ENCODE assay signal across 10 cellular contexts in genomic region chr4:168868044-168868855, GRCh38.
DNase-seq lines count a peak whose midpoint lies in the region; ATAC-seq and TF ChIP-seq lines count a peak whose summit lies in the region.
"Had no signal": no experiment of that assay in that cellular context is flagged by ENCODE, and none has a peak within 500 bp of the region (broad histone marks: within the 10 kb centered on the region; RNA-seq: fewer than 3 reads in every experiment).

No MANE protein-coding gene starts in this region.

- H4K20me1 ChIP-seq in GM23248 (ENCODE audit: insufficient read depth) (no peaks in the 10 kb centered on the region), SK-N-SH (ENCODE audit: insufficient read depth) (0 out of 2 replicates have a peak, but pooled peaks cover 4% of the 10 kb centered on the region)

- no peak for TF ChIP-seq RAD21 in SK-N-SH (IDR thresholded peaks at IDR 0.05; ENCODE audit: low read length)

- H3K9me3 ChIP-seq in GM23248 (ENCODE audit: low read depth), result no peaks in the 10 kb centered on the region
- no peaks in the 10 kb centered on the region for H3K9me3 ChIP-seq in SK-N-SH
- H3K9me3 ChIP-seq: upper lobe of right lung had no signal

- POLR2A ChIA-PET in SK-N-SH (lab: Yijun Ruan, JAX), result no interaction called here

- peak overlapping the region; percentile 46 for H3K9ac ChIP-seq in GM23248
- H3K9ac ChIP-seq in SK-N-SH, result peak overlapping the region; percentile 22; the same call in 1 of the 2 replicates
- H3K9ac ChIP-seq in rectal smooth muscle tissue (ENCODE audit: low read length), result no peak overlapping the region

- no peak overlapping the region for H3K4me3 ChIP-seq in GM23248
- no peak overlapping the region for H3K4me3 ChIP-seq in SK-N-SH (ENCODE audit: low read depth in 2 of 2, low read length in 1 of 2)
- no peak overlapping the region for H3K4me3 ChIP-seq in fibroblast of pulmonary artery (replicated peaks; ENCODE audit: low read depth, low read length)
- H3K4me3 ChIP-seq in rectal smooth muscle tissue (ENCODE audit: low read length), result no peak overlapping the region
- H3K4me3 ChIP-seq: upper lobe of right lung had no signal

- in situ Hi-C loops in GM23248 (cut with MboI), result no loop called here

- H3K79me2 ChIP-seq in GM23248 (ENCODE audit: insufficient read depth) (no peaks in the 10 kb centered on the region), SK-N-SH (ENCODE audit: insufficient read depth) (peaks cover 92% of the 10 kb centered on the region)

- peak overlapping the region; percentile 50; the same call in 1 of the 2 replicates for H2AFZ ChIP-seq in GM23248
- H2AFZ ChIP-seq in SK-N-SH (ENCODE audit: low read depth), result peak overlapping the region; percentile 32

- WGBS in GM23248 (ENCODE audit: low coverage in 1 of 2, low lambda C conversion rate in 2 of 2, missing lambda C conversion rate in 2 of 2), 2 experiments, result 22 to 26% methylated on average over 5 of the region's 5 CpGs
- 62% methylated on average over 5 of the region's 5 CpGs for WGBS in SK-N-SH (ENCODE audit: low lambda C conversion rate)

- peak overlapping the region; percentile 25 for H3K4me2 ChIP-seq in GM23248 (ENCODE audit: unreplicated experiment)
- peak overlapping the region; percentile 5; the same call in 1 of the 2 replicates for H3K4me2 ChIP-seq in SK-N-SH

- peaks cover 70% of the 10 kb centered on the region for H3F3A ChIP-seq in GM23248 (ENCODE audit: insufficient read depth)
- peaks cover 50% of the 10 kb centered on the region for H3F3A ChIP-seq in SK-N-SH (replicated peaks; ENCODE audit: insufficient read depth)

- peak; percentile 86 for DNase-seq in GM23248
- DNase-seq in SK-N-SH, result no peak
- DNase-seq in fibroblast of pulmonary artery (ENCODE audit: low read depth), result peak; percentile 81
- DNase-seq in SHP77 treated with DMSO at 0.1 percent for 48 hours (lab: John Stamatoyannopoulos, UW), result no peak
- no peak for DNase-seq in NCI-H2171 (lab: John Stamatoyannopoulos, UW)
- DNase-seq: GF-D8, upper lobe of right lung had no signal

- ATAC-seq in GM21360 (IDR thresholded peaks at IDR 0.05; ENCODE audit: unreplicated experiment) (no peak), HG03342 (IDR thresholded peaks at IDR 0.05; ENCODE audit: unreplicated experiment) (no peak)
- ATAC-seq: upper lobe of right lung had no signal

- H3K27ac ChIP-seq in GM23248, result peak overlapping the region; percentile 75
- H3K27ac ChIP-seq in SK-N-SH (ENCODE audit: low read depth in 2 of 2, low read length in 1 of 2), result peak overlapping the region; percentile 71 to 88
- H3K27ac ChIP-seq in rectal smooth muscle tissue (ENCODE audit: low read depth, low read length), result peak overlapping the region; percentile 53
- H3K27ac ChIP-seq: upper lobe of right lung had no signal

- TF ChIP-seq CTCF in SK-N-SH (IDR thresholded peaks at IDR 0.05), result no peak
- TF ChIP-seq CTCF in fibroblast of pulmonary artery (IDR thresholded peaks at IDR 0.05; ENCODE audit: low read length, missing control alignments), result no peak

- H3K27me3 ChIP-seq in GM23248 (replicated peaks; ENCODE audit: insufficient read depth) (no peaks in the 10 kb centered on the region), SK-N-SH (ENCODE audit: insufficient read depth) (no peaks in the 10 kb centered on the region), rectal smooth muscle tissue (ENCODE audit: control insufficient read depth, insufficient read depth, low read length) (no peaks in the 10 kb centered on the region)
- H3K27me3 ChIP-seq: upper lobe of right lung had no signal

- no peaks in the 10 kb centered on the region for H3K9me2 ChIP-seq in GM23248 (ENCODE audit: insufficient read depth)
- no peaks in the 10 kb centered on the region for H3K9me2 ChIP-seq in SK-N-SH

- peak in 1 of 2 experiments; percentile 59; a peak in 1 of 4 replicates for TF ChIP-seq EP300 in SK-N-SH (IDR thresholded peaks at IDR 0.05; ENCODE audit: borderline replicate concordance in 1 of 2, low read depth in 1 of 2, low read length in 1 of 2)

- H3K4me1 ChIP-seq in GM23248 (ENCODE audit: insufficient read depth) (peaks cover 69% of the 10 kb centered on the region), SK-N-SH (ENCODE audit: control insufficient read depth in 1 of 2, insufficient read depth in 2 of 2, low read depth in 1 of 2, low read length in 1 of 2) (peaks cover 13 to 33% of the 10 kb centered on the region in 2 experiments; a peak in 3 of 4 replicates), rectal smooth muscle tissue (ENCODE audit: control insufficient read depth, insufficient read depth, low read length) (peaks cover 37% of the 10 kb centered on the region)

- no peaks in the 10 kb centered on the region for H3K36me3 ChIP-seq in GM23248 (ENCODE audit: low read depth)
- H3K36me3 ChIP-seq in SK-N-SH (replicated peaks in 1 of 2; ENCODE audit: control insufficient read depth in 1 of 2, insufficient read depth in 2 of 2, low read length in 1 of 2), result peaks cover 7 to 32% of the 10 kb centered on the region in 2 experiments
- no peaks in the 10 kb centered on the region for H3K36me3 ChIP-seq in rectal smooth muscle tissue (ENCODE audit: control insufficient read depth, insufficient read depth, low read length)
- H3K36me3 ChIP-seq: upper lobe of right lung had no signal

- CTCF ChIA-PET in SK-N-SH (lab: Yijun Ruan, JAX), result interaction anchor here (1.3 kb wide), 1 partner anchor 9 kb away, joined by 4 read pairs; no protein-coding TSS in a partner anchor

TF ChIP-seq in SK-N-SH, 30 proteins besides CTCF, POLR2A, EP300 and RAD21 (continues in another document):
- no peak for TF ChIP-seq IRF3 (IDR thresholded peaks at IDR 0.05; ENCODE audit: low read depth, low read length)
- no peak for TF ChIP-seq GATA2 (CRISPR knock-in tag; IDR thresholded peaks at IDR 0.05)
- TF ChIP-seq SMC3 (IDR thresholded peaks at IDR 0.05; ENCODE audit: low read depth, low read length), result no peak
- no peak for TF ChIP-seq ZBTB33 (IDR thresholded peaks at IDR 0.05; ENCODE audit: borderline replicate concordance, low read depth)
- TF ChIP-seq NRF1 (IDR thresholded peaks at IDR 0.05; ENCODE audit: low read depth, low read length), result no peak
- peak; percentile 38; the same call in 1 of the 2 replicates for TF ChIP-seq RXRA (IDR thresholded peaks at IDR 0.05; ENCODE audit: borderline replicate concordance, low read depth)
- TF ChIP-seq TEAD4 (IDR thresholded peaks at IDR 0.05; ENCODE audit: borderline replicate concordance, insufficient read depth), result 0 out of 2 replicates have a peak, but pooled peaks have one; percentile 44
- peak; percentile 83 for TF ChIP-seq FOSL2 (IDR thresholded peaks at IDR 0.05; ENCODE audit: borderline replicate concordance, low read depth)
- peak; percentile 67 for TF ChIP-seq JUND (IDR thresholded peaks at IDR 0.05)
- TF ChIP-seq POLR2AphosphoS5 (IDR thresholded peaks at IDR 0.05; ENCODE audit: low read depth, low read length), result peak; percentile 35; the same call in 1 of the 2 replicates
- TF ChIP-seq TAF1 (IDR thresholded peaks at IDR 0.05; ENCODE audit: borderline replicate concordance, low read depth, low read length), result no peak
- peak; percentile 84 for TF ChIP-seq MAX (IDR thresholded peaks at IDR 0.05; ENCODE audit: low read depth)
- peak; percentile 86 for TF ChIP-seq TCF12 (IDR thresholded peaks at IDR 0.05)
- TF ChIP-seq FOXJ3 (CRISPR knock-in tag; IDR thresholded peaks at IDR 0.05), result no peak
- TF ChIP-seq YY1 (IDR thresholded peaks at IDR 0.05; ENCODE audit: low read depth), result no peak

Comparison
In these comparisons a context has a peak if more than half of its experiments do, and no peak if none do; other contexts are left out.
1. DNase-seq: peak in GM23248 (single experiment) and fibroblast of pulmonary artery (single experiment); none in SK-N-SH (single experiment), SHP77 treated with DMSO at 0.1 percent for 48 hours (single experiment) and NCI-H2171 (single experiment).
2. Peak in every context shown above with its lines, with median percentiles within 50 percentile points of each other: H3K27ac ChIP-seq.